In genomic region chr2:119608553-119608952, GRCh38 we compare ENCODE assay signal across 27 cellular contexts.
"Had no signal": no experiment of that assay in that cellular context is flagged by ENCODE, and none has a peak within 500 bp of the region (broad histone marks: within the 10 kb centered on the region; RNA-seq: fewer than 3 reads in every experiment).

No MANE protein-coding gene starts in this region.

- H3K4me1 ChIP-seq: left ventricle myocardium inferior, pancreas, prostate gland, spleen, suprapubic skin, tibial artery, upper lobe of right lung, uterus had no signal

- H3K4me1 Mint-ChIP-seq: memory B cell; naive thymus-derived CD4-positive, alpha-beta T cell; stimulated activated effector memory CD8-positive, alpha-beta T cell treated with anti-CD3 and anti-CD28 coated beads, Interleukin-12 subunit alpha, Interleukin-12 subunit beta, amount 100 ng/mL, for 72 hours had no signal

- H3K36me3 ChIP-seq: left ventricle myocardium inferior, pancreas, prostate gland, spleen, suprapubic skin, thoracic aorta, tibial artery, upper lobe of right lung, uterus had no signal

- H3K4me3 ChIP-seq: hepatocyte, left ventricle myocardium inferior, lung, mucosa of descending colon, pancreas, prostate gland, spleen, suprapubic skin, thoracic aorta, tibial artery, upper lobe of right lung, uterus had no signal

- H2AFZ ChIP-seq: hepatocyte had no signal

- ATAC-seq: mucosa of descending colon; naive thymus-derived CD4-positive, alpha-beta T cell; natural killer cell treated with Interleukin-12 subunit alpha and Interleukin-12 subunit beta and Interleukin-15 and Interleukin-18, amount 100 ng/mL, for 72 hours; pancreas; right cardiac atrium; sciatic nerve; stimulated activated effector memory CD8-positive, alpha-beta T cell treated with anti-CD3 and anti-CD28 coated beads, Interleukin-12 subunit alpha, Interleukin-12 subunit beta, amount 100 ng/mL, for 72 hours; upper lobe of right lung had no signal

- H3K4me3 Mint-ChIP-seq: memory B cell; naive thymus-derived CD4-positive, alpha-beta T cell; natural killer cell treated with Interleukin-12 subunit alpha and Interleukin-12 subunit beta and Interleukin-15 and Interleukin-18, amount 100 ng/mL, for 72 hours; stimulated activated effector memory CD8-positive, alpha-beta T cell treated with anti-CD3 and anti-CD28 coated beads, Interleukin-12 subunit alpha, Interleukin-12 subunit beta, amount 100 ng/mL, for 72 hours; stimulated activated naive CD8-positive, alpha-beta T cell treated with anti-CD3 and anti-CD28 coated beads, Interleukin-15, Interleukin-2, amounts not matched to agents 100 ng/mL and 50 ng/mL, for 24 hours had no signal

- H3K27me3 ChIP-seq: hepatocyte, pancreas, upper lobe of right lung, uterus had no signal

- H3K79me2 ChIP-seq: hepatocyte had no signal

- DNase-seq: islet precursor cell; left ventricle myocardium inferior; midbrain; mucosa of descending colon; naive thymus-derived CD4-positive, alpha-beta T cell; pancreas; posterior cingulate gyrus; retina; right cardiac atrium; small intestine; spleen; stimulated activated CD4-positive, alpha-beta T cell treated with anti-CD3 and anti-CD28 coated beads, Interleukin-4, amount 100 ng/mL, for 24 hours; stimulated activated naive CD4-positive, alpha-beta T cell; tibial artery; trophoblast cell; upper lobe of right lung; uterus had no signal

- H3K36me3 Mint-ChIP-seq: memory B cell; stimulated activated effector memory CD8-positive, alpha-beta T cell treated with anti-CD3 and anti-CD28 coated beads, Interleukin-12 subunit alpha, Interleukin-12 subunit beta, amount 100 ng/mL, for 72 hours had no signal

- H3K4me2 ChIP-seq: hepatocyte had no signal

- H3K27ac Mint-ChIP-seq: memory B cell; naive thymus-derived CD4-positive, alpha-beta T cell; natural killer cell treated with Interleukin-12 subunit alpha and Interleukin-12 subunit beta and Interleukin-15 and Interleukin-18, amount 100 ng/mL, for 72 hours; stimulated activated effector memory CD8-positive, alpha-beta T cell treated with anti-CD3 and anti-CD28 coated beads, Interleukin-12 subunit alpha, Interleukin-12 subunit beta, amount 100 ng/mL, for 72 hours; stimulated activated naive CD8-positive, alpha-beta T cell treated with anti-CD3 and anti-CD28 coated beads, Interleukin-15, Interleukin-2, amounts not matched to agents 100 ng/mL and 50 ng/mL, for 24 hours had no signal

- H3K27ac ChIP-seq: hepatocyte, left ventricle myocardium inferior, pancreas, prostate gland, spleen, suprapubic skin, thoracic aorta, tibial artery, upper lobe of right lung, uterus had no signal

- H3K9me3 ChIP-seq: pancreas, prostate gland had no signal

- H3K9me3 Mint-ChIP-seq: memory B cell; natural killer cell treated with Interleukin-12 subunit alpha and Interleukin-12 subunit beta and Interleukin-15 and Interleukin-18, amount 100 ng/mL, for 72 hours had no signal
